10 cellular contexts compared by ENCODE assay signal in the genomic region with DNA sequence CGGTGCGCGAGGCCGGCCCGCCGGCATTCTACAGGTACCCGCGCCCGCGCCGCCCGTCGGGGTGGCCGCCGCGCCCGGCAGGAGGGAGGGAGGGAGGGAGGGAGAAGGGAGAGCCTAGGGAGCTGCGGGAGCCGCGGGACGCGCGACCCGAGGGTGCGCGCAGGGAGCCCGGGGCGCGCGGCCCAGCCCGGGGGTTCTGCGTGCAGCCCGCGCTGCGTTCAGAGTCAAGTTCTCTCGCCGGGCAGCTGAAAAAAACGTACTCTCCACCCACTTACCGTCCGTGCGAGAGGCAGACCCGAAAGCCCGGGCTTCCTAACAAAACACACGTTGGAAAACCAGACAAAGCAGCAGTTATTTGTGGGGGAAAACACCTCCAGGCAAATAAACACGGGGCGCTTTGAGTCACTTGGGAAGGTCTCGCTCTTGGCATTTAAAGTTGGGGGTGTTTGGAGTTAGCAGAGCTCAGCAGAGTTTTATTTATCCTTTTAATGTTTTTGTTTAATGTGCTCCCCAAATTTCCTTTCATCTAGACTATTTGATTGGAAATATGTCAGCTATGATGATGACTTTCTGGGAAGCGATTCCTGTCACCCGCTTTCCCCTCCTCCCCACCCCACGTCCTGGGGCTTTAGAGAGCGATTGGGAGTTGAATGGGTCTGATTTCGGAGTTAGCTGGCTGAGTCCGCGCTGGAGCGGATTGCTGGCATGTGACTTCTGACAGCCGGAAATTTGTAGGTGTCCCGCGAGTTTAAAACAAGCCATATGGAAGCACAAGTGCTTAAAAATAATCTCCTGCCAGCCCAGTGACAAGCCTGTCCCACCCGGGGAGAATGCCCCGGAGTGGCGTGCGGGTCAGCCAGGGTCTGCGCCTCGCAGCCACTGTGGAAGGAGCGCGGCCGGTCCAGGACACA. TPM values are rescaled to one million over a fixed set of nuclear protein-coding genes. Genes with fewer than 3 reads are reported as not detected.
DNase-seq lines count a peak whose midpoint lies in the region; ATAC-seq and TF ChIP-seq lines count a peak whose summit lies in the region.
"Had no signal": no experiment of that assay in that cellular context is flagged by ENCODE, and none has a peak within 500 bp of the region (broad histone marks: within the 10 kb centered on the region; RNA-seq: fewer than 3 reads in every experiment).

No MANE protein-coding gene starts in this region.

- in situ Hi-C loops in gastrocnemius medialis (cut with MboI; ENCODE audit: low sequenced_read_pairs in 4 of 4): no loop called here

- H3K27me3 ChIP-seq in WERI-Rb-1 (ENCODE audit: insufficient read depth, low read depth, severe bottlenecking) (peaks cover 35% of the 10 kb centered on the region), left ventricle myocardium inferior (ENCODE audit: low read depth) (peaks cover 41% of the 10 kb centered on the region), gastrocnemius medialis (no peaks in the 10 kb centered on the region)

- H3K9me3 ChIP-seq in WERI-Rb-1 (ENCODE audit: severe bottlenecking) (no peaks in the 10 kb centered on the region), left ventricle myocardium inferior (replicated peaks) (no peaks in the 10 kb centered on the region), gastrocnemius medialis (no peaks in the 10 kb centered on the region)

- DNase-seq in WERI-Rb-1: peak; percentile 18
- no peak for DNase-seq in left ventricle myocardium inferior
- peak; percentile 46 to 54 for DNase-seq in gastrocnemius medialis
- DNase-seq in mesenteric fat pad (ENCODE audit: low spot score): no peak
- no peak for DNase-seq in cortex of kidney (lab: John Stamatoyannopoulos, UW)
- DNase-seq in T1000 (lab: John Stamatoyannopoulos, UW): no peak
- DNase-seq in stimulated activated naive CD4-positive, alpha-beta T cell (lab: John Stamatoyannopoulos, UW): no peak

- intact Hi-C loops in left ventricle myocardium inferior (cut with micrococcal nuclease): no loop called here
- intact Hi-C loops in gastrocnemius medialis (cut with DNase I; ENCODE audit: low total_unique reads): loop anchor here (5.0 kb wide), 2 partner anchors 304 to 364 kb away; no protein-coding TSS in a partner anchor

- H3K27ac ChIP-seq in WERI-Rb-1: no peak overlapping the region
- H3K27ac ChIP-seq in left ventricle myocardium inferior (replicated peaks): no peak overlapping the region
- peak overlapping the region; percentile 79 to 92 (median 86) for H3K27ac ChIP-seq in gastrocnemius medialis

- TF ChIP-seq CTCF in WERI-Rb-1 (IDR thresholded peaks at IDR 0.05; ENCODE audit: low read depth, low read length): no peak
- TF ChIP-seq CTCF in left ventricle myocardium inferior (IDR thresholded peaks at IDR 0.05; ENCODE audit: borderline replicate concordance): no peak
- no peak for TF ChIP-seq CTCF in gastrocnemius medialis (IDR thresholded peaks at IDR 0.05 in 4 of 5, conservative IDR thresholded peaks at IDR 0.05 in 1 of 5)

- ATAC-seq in GM18502 (IDR thresholded peaks at IDR 0.05; ENCODE audit: poor library complexity, unreplicated experiment) (peak; percentile 22), gastrocnemius medialis (peak; percentile 22 to 28)

- TF ChIP-seq POLR2A in gastrocnemius medialis (IDR thresholded peaks at IDR 0.05): peak; percentile 25 to 47

- H3K36me3 ChIP-seq in WERI-Rb-1 (no peaks in the 10 kb centered on the region), left ventricle myocardium inferior (no peaks in the 10 kb centered on the region), gastrocnemius medialis (no peaks in the 10 kb centered on the region)

- H3K4me3 ChIP-seq in WERI-Rb-1 (ENCODE audit: low read depth, low read length) (peak overlapping the region; percentile 49), left ventricle myocardium inferior (peak overlapping the region; percentile 65), gastrocnemius medialis (peak overlapping the region; percentile 65 to 77 (median 68))

- H3K4me1 ChIP-seq in left ventricle myocardium inferior: peaks cover 45% of the 10 kb centered on the region
- peaks cover 25 to 41% of the 10 kb centered on the region in 2 donors for H3K4me1 ChIP-seq in gastrocnemius medialis

RNA-seq across cellular contexts. Expression of gene ESR1, which starts 1.1 kb away (rescaled TPM):
- total RNA-seq in left ventricle myocardium inferior: 1.6 TPM
- total RNA-seq in gastrocnemius medialis: 1 to 10 TPM in 3 of 4 donors, under 1 TPM in 1; 0.61 to 1.1 (median 1.1) TPM
- total RNA-seq in mesenteric fat pad: 6.3 TPM
- total RNA-seq: glomerular endothelial cell, RPMI7951 had no signal

Comparison
In these comparisons a context has a peak if more than half of its experiments do, and no peak if none do; other contexts are left out.
1. DNase-seq: peak in WERI-Rb-1 (single experiment) and gastrocnemius medialis (2 of 2); none in left ventricle myocardium inferior (single experiment), mesenteric fat pad (single experiment), cortex of kidney (single experiment), T1000 (single experiment) and stimulated activated naive CD4-positive, alpha-beta T cell (0 of 6).
2. H3K27ac ChIP-seq: peak in gastrocnemius medialis (4 of 4); none in WERI-Rb-1 (single experiment) and left ventricle myocardium inferior (single experiment).
3. Peak in every context shown above with its lines, with median percentiles within 50 percentile points of each other: H3K4me3 ChIP-seq.